ENCODE assay signal across 15 cellular contexts in genomic region chr2:42581257-42581656, GRCh38. TPM values are rescaled to one million over a fixed set of nuclear protein-coding genes. Genes with fewer than 3 reads are reported as not detected.
A peak's percentile ranks its signal among the peaks of the same experiment; 100 is the strongest.
DNase-seq lines count a peak whose midpoint lies in the region; ATAC-seq and TF ChIP-seq lines count a peak whose summit lies in the region.
"Had no signal": no experiment of that assay in that cellular context is flagged by ENCODE, and none has a peak within 500 bp of the region (broad histone marks: within the 10 kb centered on the region; RNA-seq: fewer than 3 reads in every experiment).

No MANE protein-coding gene starts in this region.

- CTCF ChIA-PET in WTC11 (lab: Charles Lee): interaction anchor here (0.6 kb wide), 2 partner anchors 81 to 85 kb away, joined by 3 read pairs; no protein-coding TSS in a partner anchor

- no peak for TF ChIP-seq CTCF in WTC11 (IDR thresholded peaks at IDR 0.05)

- H3K4me3 Mint-ChIP-seq in WTC11: no peak overlapping the region
- no peak overlapping the region for H3K4me3 Mint-ChIP-seq in T-helper 2 cell treated with Interferon-gamma antibody and Interleukin-4, amounts not matched to agents 5 μg/mL and 100 μg/mL, for 36 hours
- H3K4me3 Mint-ChIP-seq: B cell; CD4-positive, CD25-positive, alpha-beta regulatory T cell; CD8-positive, alpha-beta T cell had no signal

- POLR2A ChIA-PET in WTC11 (lab: Charles Lee): no interaction called here

- ATAC-seq in WTC11: no peak
- ATAC-seq: CD8-positive, alpha-beta T cell had no signal

- peaks cover 4% of the 10 kb centered on the region; the same call in 1 of the 2 replicates for H3K4me1 Mint-ChIP-seq in WTC11
- peaks cover 6% of the 10 kb centered on the region for H3K4me1 Mint-ChIP-seq in T-helper 2 cell treated with Interferon-gamma antibody and Interleukin-4, amounts not matched to agents 5 μg/mL and 100 μg/mL, for 36 hours (ENCODE audit: low read depth)
- H3K4me1 Mint-ChIP-seq: B cell had no signal

- H3K27ac Mint-ChIP-seq in WTC11: no peak overlapping the region; the same call in 1 of the 2 replicates
- no peak overlapping the region for H3K27ac Mint-ChIP-seq in T-helper 2 cell treated with Interferon-gamma antibody and Interleukin-4, amounts not matched to agents 5 μg/mL and 100 μg/mL, for 36 hours
- H3K27ac Mint-ChIP-seq: B cell; CD4-positive, CD25-positive, alpha-beta regulatory T cell; CD8-positive, alpha-beta T cell had no signal

- DNase-seq in activated effector memory CD4-positive, alpha-beta T cell treated with anti-CD3 and anti-CD28 coated beads, Interleukin-2, amount 50 U/mL, for 16 hours: peak; percentile 28
- no peak for DNase-seq in activated effector memory CD4-positive, alpha-beta T cell treated with Interleukin-2 at 50 U/mL for 16 hours
- DNase-seq in WTC11 (ENCODE audit: low spot score) (no peak), mesenteric fat pad (ENCODE audit: low spot score) (peak; percentile 12), NCI-H2227 treated with DMSO at 0.1 percent for 48 hours (lab: John Stamatoyannopoulos, UW) (no peak)
- DNase-seq in T-helper 2 cell treated with Interferon-gamma antibody and Interleukin-4, amounts not matched to agents 5 μg/mL and 100 μg/mL, for 36 hours (ENCODE audit: low spot score): no peak
- DNase-seq: Caco-2; CD4-positive, CD25-positive, alpha-beta regulatory T cell; DMS153; DND-41; GM23248; H7; HCEC 1CT had no signal

- no peaks in the 10 kb centered on the region for H3K27me3 Mint-ChIP-seq in WTC11 (ENCODE audit: low read depth)
- no peaks in the 10 kb centered on the region for H3K27me3 Mint-ChIP-seq in T-helper 2 cell treated with Interferon-gamma antibody and Interleukin-4, amounts not matched to agents 5 μg/mL and 100 μg/mL, for 36 hours (ENCODE audit: low read depth)
- H3K27me3 Mint-ChIP-seq: B cell; CD4-positive, CD25-positive, alpha-beta regulatory T cell had no signal

- H3K9me3 Mint-ChIP-seq in WTC11: no peaks in the 10 kb centered on the region
- H3K9me3 Mint-ChIP-seq in T-helper 2 cell treated with Interferon-gamma antibody and Interleukin-4, amounts not matched to agents 5 μg/mL and 100 μg/mL, for 36 hours: no peaks in the 10 kb centered on the region
- H3K9me3 Mint-ChIP-seq: CD4-positive, CD25-positive, alpha-beta regulatory T cell; CD8-positive, alpha-beta T cell had no signal

- H3K36me3 Mint-ChIP-seq in WTC11: peaks cover 66% of the 10 kb centered on the region
- peaks cover 29% of the 10 kb centered on the region for H3K36me3 Mint-ChIP-seq in T-helper 2 cell treated with Interferon-gamma antibody and Interleukin-4, amounts not matched to agents 5 μg/mL and 100 μg/mL, for 36 hours (ENCODE audit: low read depth)

TF ChIP-seq in WTC11, 78 proteins besides CTCF, POLR2A, EP300 and RAD21:
- TF ChIP-seq ZNF121 (CRISPR knock-in tag; IDR thresholded peaks at IDR 0.05) (peak; percentile 82; the same call in 1 of the 2 replicates), ZNF423 (CRISPR knock-in tag; IDR thresholded peaks at IDR 0.05) (no peak)

RNA-seq across cellular contexts. Expression of gene MTA3, which starts 12.8 kb away (rescaled TPM):
- total RNA-seq in WTC11 (2021): 153 to 173 TPM (median 157 TPM) in 3 replicates
- 35.2 TPM for total RNA-seq in mesenteric fat pad

Comparison
In these comparisons a context has a peak if more than half of its experiments do, and no peak if none do; other contexts are left out.
1. DNase-seq: peak in activated effector memory CD4-positive, alpha-beta T cell treated with anti-CD3 and anti-CD28 coated beads, Interleukin-2, amount 50 U/mL, for 16 hours (single experiment) and mesenteric fat pad (single experiment); none in activated effector memory CD4-positive, alpha-beta T cell treated with Interleukin-2 at 50 U/mL for 16 hours (single experiment), WTC11 (single experiment), T-helper 2 cell treated with Interferon-gamma antibody and Interleukin-4, amounts not matched to agents 5 μg/mL and 100 μg/mL, for 36 hours (single experiment) and NCI-H2227 treated with DMSO at 0.1 percent for 48 hours (single experiment).